9 cellular contexts compared by ENCODE assay signal in the genomic region with DNA sequence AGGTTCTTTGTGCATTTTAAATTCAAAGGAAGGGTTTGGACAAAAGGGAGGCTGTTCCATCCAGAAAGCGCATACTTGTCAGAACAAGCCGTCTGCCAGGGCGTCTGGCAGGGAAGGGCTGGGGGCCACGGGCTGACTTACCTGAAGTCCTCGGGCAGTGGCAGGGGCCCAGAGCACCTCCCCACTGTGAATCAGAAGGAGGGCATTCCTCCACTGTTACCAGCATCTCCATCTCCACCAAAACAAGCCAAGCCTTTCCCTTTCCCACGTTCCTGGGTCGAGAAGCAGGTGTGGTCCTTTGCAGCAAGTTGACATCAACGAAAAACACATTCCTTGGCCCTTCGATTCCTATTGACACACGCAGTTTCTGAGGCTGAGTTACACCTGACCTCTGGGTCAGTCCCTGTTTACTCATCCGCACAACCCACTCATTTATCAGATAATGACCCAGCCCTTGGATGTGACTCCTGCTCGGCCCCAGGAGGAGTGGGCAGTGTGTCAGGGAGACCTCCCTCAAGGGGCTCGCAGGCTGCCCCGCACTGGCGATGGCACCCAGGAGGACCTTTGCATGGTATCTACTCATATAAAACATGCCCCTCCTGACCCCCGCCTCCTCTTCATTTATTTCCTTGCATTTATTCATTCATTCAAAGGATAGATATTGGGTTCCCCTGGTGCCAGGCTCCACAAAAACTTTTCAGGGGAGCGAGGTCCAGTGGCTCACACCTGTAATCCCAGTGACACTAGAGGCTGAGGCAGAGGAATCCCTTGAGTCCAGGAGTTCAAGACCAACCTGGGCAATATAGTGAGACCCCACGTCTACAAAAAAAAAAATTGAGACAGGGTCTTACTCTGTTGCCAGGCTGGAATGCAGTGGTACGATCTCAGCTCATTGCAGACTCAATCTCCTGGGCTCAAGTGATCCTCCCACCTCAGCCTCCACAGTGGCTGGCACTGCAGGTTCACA.
DNase-seq lines count a peak whose midpoint lies in the region; ATAC-seq and TF ChIP-seq lines count a peak whose summit lies in the region.
"Had no signal": no experiment of that assay in that cellular context is flagged by ENCODE, and none has a peak within 500 bp of the region (broad histone marks: within the 10 kb centered on the region; RNA-seq: fewer than 3 reads in every experiment).

No MANE protein-coding gene starts in this region.

- H3K9me3 ChIP-seq in right atrium auricular region (no peaks in the 10 kb centered on the region), mucosa of stomach (ENCODE audit: control insufficient read depth, low read length) (no peaks in the 10 kb centered on the region)
- no peaks in the 10 kb centered on the region for H3K9me3 ChIP-seq in effector memory CD4-positive, alpha-beta T cell (ENCODE audit: control insufficient read depth, low read length)
- H3K9me3 ChIP-seq: BE2C had no signal

- CTCF ChIA-PET in GM10248 (lab: Yijun Ruan, JAX): interaction anchor here (1.1 to 2.2 kb wide), 6 partner anchors 11 to 348 kb away, joined by 3 to 5 read pairs (median 4); no protein-coding TSS in a partner anchor

- H3K4me1 ChIP-seq in right atrium auricular region (peaks cover 0 to 48% of the 10 kb centered on the region in 2 donors), mucosa of stomach (ENCODE audit: control insufficient read depth, insufficient read depth, low read length) (peaks cover 57% of the 10 kb centered on the region)
- peaks cover 2% of the 10 kb centered on the region for H3K4me1 ChIP-seq in effector memory CD4-positive, alpha-beta T cell (ENCODE audit: control insufficient read depth, insufficient read depth, low read length, poor library complexity, severe bottlenecking)

- no peaks in the 10 kb centered on the region for H3K36me3 ChIP-seq in right atrium auricular region
- H3K36me3 ChIP-seq in mucosa of stomach (ENCODE audit: control insufficient read depth, insufficient read depth, low read length): no peaks in the 10 kb centered on the region
- H3K36me3 ChIP-seq in effector memory CD4-positive, alpha-beta T cell (ENCODE audit: control insufficient read depth, insufficient read depth, low read length): no peaks in the 10 kb centered on the region
- H3K36me3 ChIP-seq: BE2C had no signal

- peak overlapping the region; percentile 64 to 69 for H3K27ac ChIP-seq in right atrium auricular region
- no peak overlapping the region for H3K27ac ChIP-seq in effector memory CD4-positive, alpha-beta T cell (ENCODE audit: insufficient read depth, low read length, poor library complexity, severe bottlenecking)

- H3K27me3 ChIP-seq in right atrium auricular region: no peaks in the 10 kb centered on the region
- no peaks in the 10 kb centered on the region for H3K27me3 ChIP-seq in mucosa of stomach (ENCODE audit: control insufficient read depth, insufficient read depth, low read length)
- H3K27me3 ChIP-seq in effector memory CD4-positive, alpha-beta T cell (replicated peaks; ENCODE audit: control insufficient read depth, insufficient read depth, low read length, poor library complexity, severe bottlenecking): no peaks in the 10 kb centered on the region
- H3K27me3 ChIP-seq: BE2C had no signal

- no peak overlapping the region for H3K4me3 ChIP-seq in right atrium auricular region
- H3K4me3 ChIP-seq in choroid plexus epithelial cell (ENCODE audit: low read depth, low read length): no peak overlapping the region
- H3K4me3 ChIP-seq in mucosa of stomach (ENCODE audit: low read length): peak overlapping the region; percentile 3
- H3K4me3 ChIP-seq in effector memory CD4-positive, alpha-beta T cell (ENCODE audit: insufficient read depth, low read depth, low read length, poor library complexity, severe bottlenecking): no peak overlapping the region

- no peak for ATAC-seq in Right ventricle myocardium inferior
- no peak for ATAC-seq in GM19463 (IDR thresholded peaks at IDR 0.05; ENCODE audit: unreplicated experiment)

- TF ChIP-seq CTCF in right atrium auricular region (IDR thresholded peaks at IDR 0.05) (no peak), choroid plexus epithelial cell (conservative IDR thresholded peaks at IDR 0.05; ENCODE audit: low read depth, low read length) (no peak), GM10248 (IDR thresholded peaks at IDR 0.05; ENCODE audit: control extremely low read depth, extremely low read depth, low read depth, missing control alignments) (no peak)

- no peak for DNase-seq in right atrium auricular region (ENCODE audit: low spot score)
- no peak for DNase-seq in Right ventricle myocardium inferior (ENCODE audit: missing footprints)
- DNase-seq in choroid plexus epithelial cell (ENCODE audit: low read depth): peak; percentile 60
- no peak for DNase-seq in effector memory CD4-positive, alpha-beta T cell
- DNase-seq in NCI-H2171 (lab: John Stamatoyannopoulos, UW): no peak
- DNase-seq in GM10248 (ENCODE audit: extremely low spot score): no peak

- intact Hi-C loops in Right ventricle myocardium inferior (cut with DNase I): no loop called here

- POLR2A ChIA-PET in GM10248 (lab: Yijun Ruan, JAX): no interaction called here

- H3K9ac ChIP-seq in mucosa of stomach (ENCODE audit: low read length): peak overlapping the region; percentile 56
